Comparison of ENCODE assay signal across 12 cellular contexts in genomic region chr6:87213364-87213763, GRCh38. TPM values are rescaled to one million over a fixed set of nuclear protein-coding genes. Genes with fewer than 3 reads are reported as not detected.
DNase-seq lines count a peak whose midpoint lies in the region; ATAC-seq, FAIRE-seq and TF ChIP-seq lines count a peak whose summit lies in the region.
"Had no signal": no experiment of that assay in that cellular context is flagged by ENCODE, and none has a peak within 500 bp of the region (broad histone marks: within the 10 kb centered on the region; RNA-seq: fewer than 3 reads in every experiment).

No MANE protein-coding gene starts in this region.

- H3K4me3 Mint-ChIP-seq in endothelial cell (ENCODE audit: unreplicated experiment), result no peak overlapping the region
- H3K4me3 Mint-ChIP-seq: central memory CD8-positive, alpha-beta T cell had no signal

- H3K27me3 ChIP-seq in pancreas, result no peaks in the 10 kb centered on the region

- no peak overlapping the region for H3K4me3 ChIP-seq in pancreas

- ATAC-seq in pancreas (peak; percentile 32 to 65 (median 54)), GM18517 (IDR thresholded peaks at IDR 0.05; ENCODE audit: unreplicated experiment) (no peak), HG02840 (IDR thresholded peaks at IDR 0.05; ENCODE audit: low FRiP score, unreplicated experiment) (no peak)
- ATAC-seq: sciatic nerve had no signal

- H3K9me3 ChIP-seq in pancreas, result no peaks in the 10 kb centered on the region

- intact Hi-C loops in pancreas (cut with DNase I), result no loop called here

- WGBS in pancreas, 2 donors, result 85 to 90% methylated on average over 5 of the region's 5 CpGs

- peaks cover 15% of the 10 kb centered on the region for H3K4me1 Mint-ChIP-seq in endothelial cell (ENCODE audit: unreplicated experiment)

- H3K27me3 Mint-ChIP-seq in endothelial cell (ENCODE audit: unreplicated experiment), result no peaks in the 10 kb centered on the region
- H3K27me3 Mint-ChIP-seq: central memory CD8-positive, alpha-beta T cell had no signal

- no peak for FAIRE-seq in pancreas (lab: Jason Lieb, UNC)
- FAIRE-seq: D721Med had no signal

- H3K9me3 Mint-ChIP-seq in endothelial cell (ENCODE audit: unreplicated experiment), result no peaks in the 10 kb centered on the region
- H3K9me3 Mint-ChIP-seq: central memory CD8-positive, alpha-beta T cell had no signal

- H3K36me3 ChIP-seq in pancreas, result peaks cover 0 to 14% (median 0%) of the 10 kb centered on the region in 3 donors

- H3K27ac Mint-ChIP-seq in endothelial cell (ENCODE audit: unreplicated experiment), result peak overlapping the region; percentile 3

- TF ChIP-seq CTCF in endothelial cell (IDR thresholded peaks at IDR 0.05; ENCODE audit: unreplicated experiment) (no peak), pancreas (IDR thresholded peaks at IDR 0.05) (no peak)

- no peaks in the 10 kb centered on the region for H3K36me3 Mint-ChIP-seq in endothelial cell (ENCODE audit: low read depth, unreplicated experiment)

- peak overlapping the region in 2 of 4 donors; percentile 20 to 52 for H3K27ac ChIP-seq in pancreas
- H3K27ac ChIP-seq: VCaP had no signal

- DNase-seq in DMS53 treated with DMSO at 0.1 percent for 48 hours (lab: John Stamatoyannopoulos, UW; ENCODE audit: unreplicated experiment) (peak; percentile 65), NCI-H69 (lab: John Stamatoyannopoulos, UW) (peak; percentile 10), endothelial cell (ENCODE audit: low spot score) (no peak), pancreas (peak in 4 of 6 donors; percentile 27 to 36 (median 32)), GF-D8 (lab: John Stamatoyannopoulos, UW) (no peak)
- DNase-seq: NCI-H526 had no signal

- peaks cover 0 to 16% (median 8%) of the 10 kb centered on the region in 3 donors for H3K4me1 ChIP-seq in pancreas

RNA-seq across cellular contexts. Expression of gene ZNF292, which starts 58.0 kb away (rescaled TPM):
- 40.9 TPM for total RNA-seq in endothelial cell (ENCODE audit: unreplicated experiment)
- total RNA-seq in pancreas, result 10 to 100 TPM; 14.8 to 28.5 (median 17.0) TPM
- polyA plus RNA-seq in pancreas, result 1 to 10 TPM; 4.2 to 5.9 TPM

Comparison
In these comparisons a context has a peak if more than half of its experiments do, and no peak if none do; other contexts are left out.
1. DNase-seq: peak in DMS53 treated with DMSO at 0.1 percent for 48 hours (single experiment), NCI-H69 (single experiment) and pancreas (4 of 6); none in endothelial cell (single experiment) and GF-D8 (single experiment).
2. ATAC-seq: peak in pancreas (4 of 4); none in GM18517 (single experiment) and HG02840 (single experiment).